ENCODE assay signal across 8 cellular contexts in the genomic region with DNA sequence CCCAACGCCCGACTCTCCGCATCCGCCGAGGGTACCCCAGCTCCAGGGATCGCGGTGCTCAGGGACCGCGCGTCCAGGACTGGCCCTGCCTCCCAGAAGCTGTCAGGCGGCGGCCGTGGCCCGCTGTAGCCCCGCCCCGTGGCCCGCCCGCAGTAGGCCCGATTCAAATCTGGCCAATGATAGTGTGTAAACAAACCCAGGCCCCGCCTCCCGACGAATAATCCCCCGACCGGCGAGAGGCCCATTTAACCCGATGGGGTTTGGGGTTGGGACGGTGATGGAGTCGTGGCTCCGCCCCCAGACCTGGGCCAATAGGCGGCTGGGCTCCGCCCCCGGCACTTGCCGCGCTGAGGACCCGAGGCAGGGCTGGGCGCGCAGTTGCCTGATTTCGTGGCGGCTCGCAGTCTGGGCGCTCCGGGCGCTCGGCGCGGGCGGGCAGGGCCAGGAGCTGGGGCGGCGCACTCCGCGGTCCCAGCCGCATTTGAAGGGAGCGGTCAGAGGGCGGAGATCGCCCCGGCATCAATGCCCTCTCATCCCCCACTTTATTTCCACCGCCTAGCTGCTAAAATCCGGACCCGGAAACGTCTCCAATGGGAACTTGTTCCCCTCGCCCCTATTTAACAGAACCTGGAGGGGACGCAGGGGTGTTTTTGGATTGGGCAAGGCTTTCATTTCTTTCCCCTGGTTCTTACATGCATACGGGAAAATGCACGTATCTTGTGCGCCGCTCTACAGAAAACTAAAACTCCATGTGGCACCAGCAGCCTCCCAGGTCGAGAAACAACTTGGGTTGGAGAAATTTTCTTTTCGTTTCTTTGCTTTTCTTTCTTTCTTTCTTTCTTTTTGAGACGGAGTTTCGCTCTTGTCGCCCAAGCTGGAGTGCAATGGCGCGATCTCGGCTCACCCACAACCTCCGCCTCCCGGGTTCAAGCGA. TPM values are rescaled to one million over a fixed set of nuclear protein-coding genes. Genes with fewer than 3 reads are reported as not detected.
DNase-seq lines count a peak whose midpoint lies in the region; ATAC-seq and TF ChIP-seq lines count a peak whose summit lies in the region.

No MANE protein-coding gene starts in this region.

- ATAC-seq in HG03457 (IDR thresholded peaks at IDR 0.05; ENCODE audit: unreplicated experiment): peak; percentile 78

- H3K9ac ChIP-seq in colonic mucosa (ENCODE audit: low read depth in 2 of 2, low read length in 2 of 2): peak overlapping the region; percentile 70 to 75

- DNase-seq in BJ (ENCODE audit: low read depth) (peak; percentile 94), GM19240 (ENCODE audit: insufficient read length, low spot score) (peak; percentile 96), NCI-H524 (lab: John Stamatoyannopoulos, UW) (peak; percentile 99 to 100), colonic mucosa (peak; percentile 100)
- DNase-seq in activated CD4-positive, alpha-beta T cell treated with anti-CD3 and anti-CD28 coated beads for 4 hours: peak; percentile 100
- DNase-seq in stimulated activated CD4-positive, alpha-beta T cell treated with anti-CD3 and anti-CD28 coated beads, Interleukin-1b, Interleukin-23, amount 100 ng/mL, for 24 hours (ENCODE audit: low read depth in 4 of 4, low spot score in 1 of 4): peak; percentile 94 to 100 (median 98)

- H3K4me3 ChIP-seq in BJ (ENCODE audit: low read depth, low read length) (peak overlapping the region; percentile 44), colonic mucosa (peak overlapping the region; percentile 46)

- H3K27ac ChIP-seq in colonic mucosa: peak overlapping the region; percentile 90
- H3K27ac ChIP-seq in layer of hippocampus (ENCODE audit: low read depth, low read length): peak overlapping the region; percentile 72

- H3K36me3 ChIP-seq in BJ (ENCODE audit: control insufficient read depth, insufficient read depth, low read length) (no peaks in the 10 kb centered on the region), colonic mucosa (no peaks in the 10 kb centered on the region)

- POLR2A ChIA-PET in BJ (lab: Charles Lee): interaction anchor here (0.7 kb wide), 1 partner anchor 10 kb away, joined by 4 read pairs; no protein-coding TSS in a partner anchor

- H3K4me1 ChIP-seq in colonic mucosa: peaks cover 4% of the 10 kb centered on the region

- H3K9me3 ChIP-seq in colonic mucosa: no peaks in the 10 kb centered on the region

- TF ChIP-seq CTCF in BJ (IDR thresholded peaks at IDR 0.05; ENCODE audit: insufficient read depth, low read depth, low read length): no peak
- no peak for TF ChIP-seq CTCF in colonic mucosa (IDR thresholded peaks at IDR 0.05)

- CTCF ChIA-PET in BJ (lab: Yijun Ruan, JAX): interaction anchor here (1.3 to 3.1 kb wide), 5 partner anchors 9 to 164 kb away, joined by 3 to 12 read pairs (median 7); partner anchors contain the start of genes KPTN and NAPA

- H3K27me3 ChIP-seq in BJ (ENCODE audit: control insufficient read depth, insufficient read depth, low read length) (no peaks in the 10 kb centered on the region), colonic mucosa (no peaks in the 10 kb centered on the region), layer of hippocampus (ENCODE audit: control insufficient read depth, insufficient read depth, low read length) (no peaks in the 10 kb centered on the region)

- intact Hi-C loops in colonic mucosa (cut with DNase I): no loop called here

RNA-seq across cellular contexts. Expression of gene BICRA, which starts 8.4 kb away (rescaled TPM):
- polyA plus RNA-seq in BJ (2011; rRNA removed): 0.53 and 0.63 TPM in 2 replicates
- 3.9 and 4.9 TPM in 2 replicates for polyA minus RNA-seq in BJ (2011; rRNA and poly(A)+ RNA removed)
- 10 to 100 TPM; 11.7 to 13.4 TPM for total RNA-seq in colonic mucosa

RNA-seq across cellular contexts. Expression of gene ZNF541, which starts 27.6 kb away (rescaled TPM):
- 0.05 and 0.06 TPM in 2 replicates for polyA plus RNA-seq in BJ (2011; rRNA removed)
- polyA minus RNA-seq in BJ (2011; rRNA and poly(A)+ RNA removed): not detected in 2 replicates
- under 1 TPM; 0.10 to 0.21 TPM for total RNA-seq in colonic mucosa

Comparison
In these comparisons a context has a peak if more than half of its experiments do, and no peak if none do; other contexts are left out.
1. Peak in every context shown above with its lines: DNase-seq, ATAC-seq, H3K4me3 ChIP-seq and H3K27ac ChIP-seq.